In genomic region chr2:65370387-65371093, GRCh38 we compare ENCODE assay signal across 1 cellular context.
TF ChIP-seq lines count a peak whose summit lies in the region.

No MANE protein-coding gene starts in this region.

TF ChIP-seq in HepG2, 621 proteins besides CTCF, POLR2A, EP300 and RAD21 (continued from another document and continues in another):
- TF ChIP-seq ZNF224 (CRISPR knock-in tag; IDR thresholded peaks at IDR 0.05) (no peak), ZNF792 (CRISPR knock-in tag; IDR thresholded peaks at IDR 0.05) (no peak), CBX1 (IDR thresholded peaks at IDR 0.05; ENCODE audit: low read depth) (no peak), ZKSCAN1 (IDR thresholded peaks at IDR 0.05; ENCODE audit: low read length) (no peak), ZSCAN12 (CRISPR knock-in tag; IDR thresholded peaks at IDR 0.05) (no peak), TFAP4 (IDR thresholded peaks at IDR 0.05; ENCODE audit: borderline replicate concordance, low read depth) (peak; percentile 87), ZNF468 (CRISPR knock-in tag; IDR thresholded peaks at IDR 0.05) (no peak), ZNF576 (CRISPR knock-in tag; IDR thresholded peaks at IDR 0.05) (no peak), NCOR1 (IDR thresholded peaks at IDR 0.05; ENCODE audit: borderline replicate concordance, low read length) (peak; percentile 81; the same call in 1 of the 2 replicates), ATF7-NPFF (CRISPR knock-in tag; IDR thresholded peaks at IDR 0.05; ENCODE audit: low read depth) (no peak), ZNF205 (CRISPR knock-in tag; IDR thresholded peaks at IDR 0.05) (no peak), RFX3 (CRISPR knock-in tag; IDR thresholded peaks at IDR 0.05) (no peak), WIZ (CRISPR knock-in tag; IDR thresholded peaks at IDR 0.05) (no peak), ZKSCAN8 (CRISPR knock-in tag; IDR thresholded peaks at IDR 0.05; ENCODE audit: borderline replicate concordance) (no peak; the same call in 1 of the 2 replicates), HOXA7 (CRISPR knock-in tag; IDR thresholded peaks at IDR 0.05) (no peak), MBD4 (IDR thresholded peaks at IDR 0.05; ENCODE audit: borderline replicate concordance, low read length) (no peak), PBX2 (CRISPR knock-in tag; IDR thresholded peaks at IDR 0.05) (no peak), HNRNPLL (IDR thresholded peaks at IDR 0.05; ENCODE audit: low read depth, low read length, poor library complexity, severe bottlenecking) (no peak), ZNF451 (CRISPR knock-in tag; IDR thresholded peaks at IDR 0.05) (0 out of 2 replicates have a peak, but pooled peaks have one; percentile 30), GATAD2A (CRISPR knock-in tag; IDR thresholded peaks at IDR 0.05) (peak; percentile 96), ZZZ3 (CRISPR knock-in tag; IDR thresholded peaks at IDR 0.05; ENCODE audit: borderline replicate concordance) (no peak), ZNF574 (CRISPR knock-in tag; IDR thresholded peaks at IDR 0.05) (peak; percentile 40; the same call in 1 of the 2 replicates), FOXA1 (IDR thresholded peaks at IDR 0.05) (no peak), FOXA1 (CRISPR knock-in tag; IDR thresholded peaks at IDR 0.05) (peak; percentile 59), MTF2 (CRISPR knock-in tag; IDR thresholded peaks at IDR 0.05; ENCODE audit: borderline replicate concordance) (no peak), ZBTB49 (CRISPR knock-in tag; IDR thresholded peaks at IDR 0.05; ENCODE audit: borderline replicate concordance) (no peak), HDAC2 (CRISPR knock-in tag; IDR thresholded peaks at IDR 0.05) (peak; percentile 92), SNRNP70 (IDR thresholded peaks at IDR 0.05; ENCODE audit: low read depth, low read length) (no peak), ZNF724P (CRISPR knock-in tag; IDR thresholded peaks at IDR 0.05; ENCODE audit: borderline replicate concordance) (no peak), ZBTB1 (CRISPR knock-in tag; IDR thresholded peaks at IDR 0.05; ENCODE audit: borderline replicate concordance) (no peak), GZF1 (CRISPR knock-in tag; IDR thresholded peaks at IDR 0.05) (no peak), SP2 (CRISPR knock-in tag; IDR thresholded peaks at IDR 0.05) (no peak), ZNF143 (CRISPR knock-in tag; IDR thresholded peaks at IDR 0.05) (no peak), CREB3 (CRISPR knock-in tag; IDR thresholded peaks at IDR 0.05) (no peak), ZNF24 (IDR thresholded peaks at IDR 0.05) (no peak), ATF1 (CRISPR knock-in tag; IDR thresholded peaks at IDR 0.05) (no peak), HOXA5 (CRISPR knock-in tag; IDR thresholded peaks at IDR 0.05) (no peak), ATF4 (CRISPR knock-in tag; IDR thresholded peaks at IDR 0.05) (0 out of 4 replicates have a peak, but pooled peaks of 1 of the 2 experiments have one; percentile 39), NCOA5 (CRISPR knock-in tag; IDR thresholded peaks at IDR 0.05) (no peak), CEBPG (CRISPR knock-in tag; IDR thresholded peaks at IDR 0.05) (peak; percentile 85), FOXP4 (CRISPR knock-in tag; IDR thresholded peaks at IDR 0.05) (peak; percentile 81; the same call in 1 of the 2 replicates), SRSF4 (IDR thresholded peaks at IDR 0.05; ENCODE audit: low read depth, low read length, poor library complexity, severe bottlenecking) (no peak), NR2C2 (CRISPR knock-in tag; IDR thresholded peaks at IDR 0.05; ENCODE audit: borderline replicate concordance) (0 out of 2 replicates have a peak, but pooled peaks have one; percentile 52), ZNF761 (CRISPR knock-in tag; conservative IDR thresholded peaks at IDR 0.05) (no peak), ZNF564 (CRISPR knock-in tag; IDR thresholded peaks at IDR 0.05) (0 out of 2 replicates have a peak, but pooled peaks have one; percentile 36), PHB2 (IDR thresholded peaks at IDR 0.05; ENCODE audit: partially characterized antibody) (no peak), HOXA9 (CRISPR knock-in tag; IDR thresholded peaks at IDR 0.05; ENCODE audit: borderline replicate concordance) (no peak), KAT2B (IDR thresholded peaks at IDR 0.05; ENCODE audit: borderline replicate concordance, low read depth, low read length) (no peak), ZNF749 (CRISPR knock-in tag; IDR thresholded peaks at IDR 0.05; ENCODE audit: borderline replicate concordance) (no peak), ZNF431 (CRISPR knock-in tag; IDR thresholded peaks at IDR 0.05; ENCODE audit: borderline replicate concordance, low read depth) (no peak), HNF1B (CRISPR knock-in tag; IDR thresholded peaks at IDR 0.05) (peak; percentile 84; the same call in 1 of the 2 replicates), ATF6 (CRISPR knock-in tag; conservative IDR thresholded peaks at IDR 0.05) (no peak; the same call in 1 of the 2 replicates), ZNF335 (CRISPR knock-in tag; IDR thresholded peaks at IDR 0.05) (no peak), CHD4 (IDR thresholded peaks at IDR 0.05; ENCODE audit: borderline replicate concordance, low read length) (no peak), ZNF33A (CRISPR knock-in tag; IDR thresholded peaks at IDR 0.05; ENCODE audit: borderline replicate concordance) (no peak), ZNF430 (CRISPR knock-in tag; IDR thresholded peaks at IDR 0.05) (no peak), ZBTB42 (CRISPR knock-in tag; IDR thresholded peaks at IDR 0.05) (no peak), ESRRA (CRISPR knock-in tag; IDR thresholded peaks at IDR 0.05; ENCODE audit: low read depth) (0 out of 2 replicates have a peak, but pooled peaks have one; percentile 31), ZNF317 (CRISPR knock-in tag; IDR thresholded peaks at IDR 0.05) (no peak), ZNF441 (CRISPR knock-in tag; IDR thresholded peaks at IDR 0.05; ENCODE audit: borderline replicate concordance) (no peak), TCF7L2 (IDR thresholded peaks at IDR 0.05; ENCODE audit: low read depth, low read length) (no peak), ZNF570 (CRISPR knock-in tag; IDR thresholded peaks at IDR 0.05; ENCODE audit: borderline replicate concordance) (no peak), ZNF652 (CRISPR knock-in tag; IDR thresholded peaks at IDR 0.05; ENCODE audit: borderline replicate concordance, low read depth) (no peak)
